ENCODE assay signal across 12 cellular contexts in the genomic region with DNA sequence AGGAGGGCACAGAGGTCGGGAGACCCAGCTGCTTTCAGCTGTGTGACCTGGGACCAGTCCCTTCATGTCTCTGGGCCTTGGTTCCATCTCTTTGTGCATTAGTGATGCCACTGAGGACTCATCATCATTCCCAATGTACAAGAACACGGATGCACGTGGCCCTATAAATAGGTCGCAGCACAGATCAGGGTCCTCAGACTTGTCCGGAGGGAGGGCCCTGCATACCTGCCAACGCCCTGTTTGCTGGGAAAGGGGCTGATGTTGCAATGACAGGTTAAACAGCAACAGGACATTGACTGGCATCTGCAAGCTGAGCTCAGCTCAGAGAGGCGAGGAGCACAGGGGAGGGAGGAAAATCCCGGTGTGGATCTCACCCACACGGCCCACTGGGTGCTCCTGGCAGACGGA. TPM values are rescaled to one million over a fixed set of nuclear protein-coding genes. Genes with fewer than 3 reads are reported as not detected.
DNase-seq lines count a peak whose midpoint lies in the region; ATAC-seq, FAIRE-seq and TF ChIP-seq lines count a peak whose summit lies in the region.
"Had no signal": no experiment of that assay in that cellular context is flagged by ENCODE, and none has a peak within 500 bp of the region (broad histone marks: within the 10 kb centered on the region; RNA-seq: fewer than 3 reads in every experiment).

No MANE protein-coding gene starts in this region.

- H3K27me3 Mint-ChIP-seq in activated naive CD8-positive, alpha-beta T cell treated with anti-CD3 and anti-CD28 coated beads for 36 hours = peaks cover 5% of the 10 kb centered on the region

- TF ChIP-seq CTCF in Peyer's patch (IDR thresholded peaks at IDR 0.05) (no peak), gastroesophageal sphincter (IDR thresholded peaks at IDR 0.05) (no peak), pancreas (IDR thresholded peaks at IDR 0.05) (no peak)

- H3K4me3 ChIP-seq in Peyer's patch (no peak overlapping the region), gastroesophageal sphincter (no peak overlapping the region), pancreas (no peak overlapping the region)
- H3K4me3 ChIP-seq: GM23248, skin epidermis had no signal

- H3K9me3 Mint-ChIP-seq in activated naive CD8-positive, alpha-beta T cell treated with anti-CD3 and anti-CD28 coated beads for 36 hours = no peaks in the 10 kb centered on the region

- DNase-seq in DMS153 (lab: John Stamatoyannopoulos, UW) = peak; percentile 59
- DNase-seq in Peyer's patch = peak in 2 of 3 donors; percentile 83 to 88
- DNase-seq in pancreas = no peak
- no peak for DNase-seq in T-helper 1 cell
- no peak for DNase-seq in activated naive CD8-positive, alpha-beta T cell treated with anti-CD3 and anti-CD28 coated beads for 36 hours
- DNase-seq in AML-193 (lab: John Stamatoyannopoulos, UW) = no peak
- no peak for DNase-seq in NCI-H1930 (lab: John Stamatoyannopoulos, UW)
- DNase-seq: stimulated activated naive CD4-positive, alpha-beta T cell; T-helper 2 cell had no signal

- no peaks in the 10 kb centered on the region for H3K4me1 Mint-ChIP-seq in activated naive CD8-positive, alpha-beta T cell treated with anti-CD3 and anti-CD28 coated beads for 36 hours

- peak overlapping the region in 3 of 4 donors; percentile 71 to 96 (median 87) for H3K27ac ChIP-seq in Peyer's patch
- peak overlapping the region; percentile 71 to 88 (median 78) for H3K27ac ChIP-seq in gastroesophageal sphincter
- peak overlapping the region in 2 of 4 donors; percentile 86 to 87 for H3K27ac ChIP-seq in pancreas

- no peaks in the 10 kb centered on the region for H3K9me3 ChIP-seq in Peyer's patch
- no peaks in the 10 kb centered on the region for H3K9me3 ChIP-seq in gastroesophageal sphincter
- H3K9me3 ChIP-seq in pancreas = no peaks in the 10 kb centered on the region

- no peak for FAIRE-seq in pancreas (lab: Jason Lieb, UNC)

- intact Hi-C loops in pancreas (cut with DNase I) = no loop called here

- H3K36me3 ChIP-seq in Peyer's patch = peaks cover 0 to 35% (median 0%) of the 10 kb centered on the region in 3 donors
- H3K36me3 ChIP-seq in gastroesophageal sphincter = peaks cover 0 to 63% of the 10 kb centered on the region in 2 donors
- no peaks in the 10 kb centered on the region for H3K36me3 ChIP-seq in pancreas

- H3K27me3 ChIP-seq in Peyer's patch = no peaks in the 10 kb centered on the region
- H3K27me3 ChIP-seq in gastroesophageal sphincter = no peaks in the 10 kb centered on the region
- H3K27me3 ChIP-seq in pancreas = no peaks in the 10 kb centered on the region

- TF ChIP-seq POLR2A in Peyer's patch (IDR thresholded peaks at IDR 0.05) = peak in 1 of 2 donors; percentile 45
- no peak for TF ChIP-seq POLR2A in gastroesophageal sphincter (IDR thresholded peaks at IDR 0.05)

- no peak overlapping the region for H3K27ac Mint-ChIP-seq in activated naive CD8-positive, alpha-beta T cell treated with anti-CD3 and anti-CD28 coated beads for 36 hours

- no peak for TF ChIP-seq EP300 in gastroesophageal sphincter (IDR thresholded peaks at IDR 0.05)

- ATAC-seq in gastroesophageal sphincter (no peak), pancreas (peak in 3 of 4 donors; percentile 54 to 60 (median 58))

- WGBS in gastroesophageal sphincter (ENCODE audit: low coverage in 1 of 2), 2 donors = 43 to 57% methylated on average over 2 to 6 of the region's 10 CpGs
- 54 to 62% methylated on average over 10 of the region's 10 CpGs for WGBS in pancreas, 2 donors

- no peak overlapping the region for H3K4me3 Mint-ChIP-seq in activated naive CD8-positive, alpha-beta T cell treated with anti-CD3 and anti-CD28 coated beads for 36 hours

- H3K4me1 ChIP-seq in Peyer's patch = peaks cover 0 to 57% (median 12%) of the 10 kb centered on the region in 4 donors
- peaks cover 13 to 37% (median 22%) of the 10 kb centered on the region in 3 donors for H3K4me1 ChIP-seq in gastroesophageal sphincter
- peaks cover 5 to 27% (median 15%) of the 10 kb centered on the region in 3 donors for H3K4me1 ChIP-seq in pancreas

- no peaks in the 10 kb centered on the region for H3K36me3 Mint-ChIP-seq in activated naive CD8-positive, alpha-beta T cell treated with anti-CD3 and anti-CD28 coated beads for 36 hours

RNA-seq across cellular contexts. Expression of a gene that starts 21.8 kb away (rescaled TPM):
- total RNA-seq in Peyer's patch (100 to 1,000 TPM in 3 of 4 donors, 10 to 100 TPM in 1; 31.4 to 216 (median 145) TPM), gastroesophageal sphincter (100 to 1,000 TPM; 163 to 385 (median 188) TPM), pancreas (10 to 100 TPM in 3 of 6 donors, 1 to 10 TPM in 3; 3.7 to 92.6 (median 10.6) TPM)
- polyA plus RNA-seq in pancreas = 10 to 100 TPM in 1 of 2 donors, 1 to 10 TPM in 1; 9.2 to 12.9 TPM
- total RNA-seq in activated naive CD8-positive, alpha-beta T cell treated with anti-CD3 and anti-CD28 coated beads for 36 hours = not detected

Comparison
In these comparisons a context has a peak if more than half of its experiments do, and no peak if none do; other contexts are left out.
1. DNase-seq: peak in DMS153 (single experiment) and Peyer's patch (2 of 3); none in pancreas (0 of 6), T-helper 1 cell (0 of 5), activated naive CD8-positive, alpha-beta T cell treated with anti-CD3 and anti-CD28 coated beads for 36 hours (single experiment), AML-193 (0 of 2) and NCI-H1930 (0 of 2).
2. RNA of a gene that starts 21.8 kb away (total RNA-seq): 163 to 385 TPM in gastroesophageal sphincter, 31.4 to 216 TPM in Peyer's patch and 3.7 to 92.6 TPM in pancreas; not detected in activated naive CD8-positive, alpha-beta T cell treated with anti-CD3 and anti-CD28 coated beads for 36 hours; every median in the first group is over 4 times any median in the second.